Comparison of ENCODE assay signal across 9 cellular contexts in the genomic region with DNA sequence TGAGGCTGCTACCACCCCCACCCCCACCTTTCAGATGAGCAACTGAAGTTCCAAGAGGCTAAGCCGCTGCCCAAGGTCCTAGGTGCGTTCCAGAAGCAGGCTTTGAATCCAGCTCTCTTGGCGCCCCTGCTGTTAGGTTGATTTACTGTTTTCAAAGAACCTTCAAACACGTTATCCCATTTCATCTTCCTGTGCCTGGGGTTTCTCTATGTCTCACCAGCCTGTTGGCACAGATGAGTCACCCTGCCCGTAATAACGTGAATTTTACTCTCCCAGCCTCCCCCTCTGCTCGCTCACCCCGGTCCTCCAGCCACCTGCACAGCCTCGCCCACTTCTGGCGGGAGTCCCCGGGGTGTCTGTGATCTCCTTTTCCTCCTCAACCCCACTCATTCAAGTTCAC. TPM values are rescaled to one million over a fixed set of nuclear protein-coding genes. Genes with fewer than 3 reads are reported as not detected.
DNase-seq lines count a peak whose midpoint lies in the region; ATAC-seq and TF ChIP-seq lines count a peak whose summit lies in the region.
"Had no signal": no experiment of that assay in that cellular context is flagged by ENCODE, and none has a peak within 500 bp of the region (broad histone marks: within the 10 kb centered on the region; RNA-seq: fewer than 3 reads in every experiment).

No MANE protein-coding gene starts in this region.

- H3K14ac ChIP-seq in mesenchymal stem cell (ENCODE audit: low read length in 2 of 2): no peak overlapping the region

- no peaks in the 10 kb centered on the region for H3K27me3 ChIP-seq in mesenchymal stem cell (ENCODE audit: control insufficient read depth in 1 of 2, insufficient read depth in 1 of 2, low read length in 2 of 2)

- no peak overlapping the region for H3K23ac ChIP-seq in mesenchymal stem cell (ENCODE audit: low read length in 2 of 2)

- no peak overlapping the region for H3K4me2 ChIP-seq in mesenchymal stem cell (ENCODE audit: low read length, poor library complexity, severe bottlenecking)

- TF ChIP-seq CTCF in omental fat pad (IDR thresholded peaks at IDR 0.05): no peak

- no peaks in the 10 kb centered on the region for H3K9me3 ChIP-seq in mesenchymal stem cell (ENCODE audit: control insufficient read depth, low read length)

- no peak overlapping the region for H2BK120ac ChIP-seq in mesenchymal stem cell (ENCODE audit: low read depth, low read length)

- ATAC-seq in omental fat pad (ENCODE audit: low FRiP score): no peak
- no peak for ATAC-seq in HG03045 (IDR thresholded peaks at IDR 0.05; ENCODE audit: unreplicated experiment)
- ATAC-seq in HG02798 (IDR thresholded peaks at IDR 0.05; ENCODE audit: poor library complexity, unreplicated experiment): no peak

- H3K4me1 ChIP-seq in mesenchymal stem cell (ENCODE audit: control insufficient read depth, insufficient read depth, low read depth, low read length): peaks cover 20% of the 10 kb centered on the region

- H2BK15ac ChIP-seq in mesenchymal stem cell (ENCODE audit: low read depth, poor library complexity, severe bottlenecking): no peak overlapping the region

- H2AK5ac ChIP-seq in mesenchymal stem cell (ENCODE audit: low read length, severe bottlenecking): no peak overlapping the region

- no peak overlapping the region for H2BK12ac ChIP-seq in mesenchymal stem cell (ENCODE audit: low read length in 2 of 2)

- H4K8ac ChIP-seq in mesenchymal stem cell (ENCODE audit: low read length): no peak overlapping the region

- H2AFZ ChIP-seq in mesenchymal stem cell (ENCODE audit: low read depth, low read length): no peak overlapping the region

- no peak overlapping the region for H4K91ac ChIP-seq in mesenchymal stem cell (ENCODE audit: low read length)

- no peak overlapping the region for H3K4me3 ChIP-seq in mesenchymal stem cell (ENCODE audit: insufficient read depth in 1 of 2, low read depth in 1 of 2, low read length in 2 of 2)

- DNase-seq in COLO668 (lab: John Stamatoyannopoulos, UW; ENCODE audit: unreplicated experiment): peak; percentile 37
- peak; percentile 56 for DNase-seq in NCI-H226
- peak; percentile 28 for DNase-seq in activated T-cell treated with anti-CD3 and anti-CD28 coated beads for 4 hours
- peak; percentile 85 for DNase-seq in renal cortical epithelial cell (ENCODE audit: low read depth)
- no peak for DNase-seq in mesenchymal stem cell
- DNase-seq in omental fat pad (ENCODE audit: low spot score): no peak
- DNase-seq: SW 1271 had no signal

- no peaks in the 10 kb centered on the region for H3K79me1 ChIP-seq in mesenchymal stem cell (replicated peaks; ENCODE audit: low read length, poor library complexity, severe bottlenecking)

- H3K9ac ChIP-seq in mesenchymal stem cell (ENCODE audit: low read length): no peak overlapping the region

- no peaks in the 10 kb centered on the region for H3K36me3 ChIP-seq in mesenchymal stem cell (ENCODE audit: control insufficient read depth in 1 of 2, insufficient read depth in 2 of 2, low read depth in 1 of 2, low read length in 2 of 2)

- 62% methylated on average over 11 of the region's 11 CpGs for WGBS in mesenchymal stem cell

- no peak overlapping the region for H3K4ac ChIP-seq in mesenchymal stem cell (ENCODE audit: low read depth in 1 of 2, low read length in 2 of 2)

- H2BK5ac ChIP-seq in mesenchymal stem cell (ENCODE audit: low read depth, low read length, poor library complexity, severe bottlenecking): no peak overlapping the region

- H3K18ac ChIP-seq in mesenchymal stem cell (ENCODE audit: low read depth in 1 of 2, low read length in 2 of 2): no peak overlapping the region

- no peak overlapping the region for H3K27ac ChIP-seq in mesenchymal stem cell (ENCODE audit: low read length, poor library complexity, severe bottlenecking)

RNA-seq across cellular contexts. Expression of a gene that starts 13.1 kb away (rescaled TPM):
- 8.5 and 18.4 TPM in 2 replicates for total RNA-seq in renal cortical epithelial cell
- polyA plus RNA-seq in mesenchymal stem cell (2013, experiment 1 of 2): 3.8 TPM
- polyA plus RNA-seq in mesenchymal stem cell (2013, experiment 2 of 2): 4.3 TPM
- total RNA-seq in omental fat pad: 10 to 100 TPM; 17.0 to 38.3 (median 21.9) TPM

Comparison
In these comparisons a context has a peak if more than half of its experiments do, and no peak if none do; other contexts are left out.
1. DNase-seq: peak in COLO668 (single experiment), NCI-H226 (single experiment), activated T-cell treated with anti-CD3 and anti-CD28 coated beads for 4 hours (single experiment) and renal cortical epithelial cell (single experiment); none in mesenchymal stem cell (single experiment) and omental fat pad (single experiment).